In genomic region chr10:89644967-89645741, GRCh38 we compare ENCODE assay signal across 1 cellular context.
TF ChIP-seq lines count a peak whose summit lies in the region.

TSS of gene PANK1 (minus strand) at chr10:89645242. CDS start at chr10:89644891, 351 bp downstream.

TF ChIP-seq in HepG2, 621 proteins besides CTCF, POLR2A, EP300 and RAD21 (continued from another document and continues in another):
- TF ChIP-seq ZNF704 (CRISPR knock-in tag; IDR thresholded peaks at IDR 0.05; ENCODE audit: borderline replicate concordance), result 0 out of 2 replicates have a peak, but pooled peaks have one; percentile 19
- no peak for TF ChIP-seq PHF20 (CRISPR knock-in tag; IDR thresholded peaks at IDR 0.05)
- TF ChIP-seq ZNF33A (CRISPR knock-in tag; IDR thresholded peaks at IDR 0.05; ENCODE audit: borderline replicate concordance), result no peak
- peak; percentile 76 for TF ChIP-seq YY1 (IDR thresholded peaks at IDR 0.05; ENCODE audit: insufficient read depth, insufficient replicate concordance, low read depth, low read length)
- TF ChIP-seq ZNF414 (CRISPR knock-in tag; IDR thresholded peaks at IDR 0.05), result no peak
- no peak for TF ChIP-seq NFATC3 (CRISPR knock-in tag; IDR thresholded peaks at IDR 0.05)
- TF ChIP-seq PTBP1 (IDR thresholded peaks at IDR 0.05; ENCODE audit: low read depth, low read length, poor library complexity, severe bottlenecking), result no peak
- TF ChIP-seq ZNF607 (CRISPR knock-in tag; IDR thresholded peaks at IDR 0.05; ENCODE audit: borderline replicate concordance), result no peak
- no peak; the same call in 1 of the 2 replicates for TF ChIP-seq IKZF5 (CRISPR knock-in tag; IDR thresholded peaks at IDR 0.05)
- TF ChIP-seq TCF7L2 (IDR thresholded peaks at IDR 0.05; ENCODE audit: low read depth, low read length), result no peak
- no peak for TF ChIP-seq CEBPZ (IDR thresholded peaks at IDR 0.05; ENCODE audit: low read length)
- TF ChIP-seq ZNF710 (CRISPR knock-in tag; IDR thresholded peaks at IDR 0.05; ENCODE audit: borderline replicate concordance), result peak; percentile 59
- TF ChIP-seq TAF15 (IDR thresholded peaks at IDR 0.05; ENCODE audit: low read depth, low read length, poor library complexity, severe bottlenecking), result no peak
- TF ChIP-seq SNAPC5 (CRISPR knock-in tag; IDR thresholded peaks at IDR 0.05; ENCODE audit: borderline replicate concordance), result no peak
- TF ChIP-seq ZBTB33 (CRISPR knock-in tag; IDR thresholded peaks at IDR 0.05), result no peak
- TF ChIP-seq DZIP1 (CRISPR knock-in tag; IDR thresholded peaks at IDR 0.05), result no peak
- TF ChIP-seq KLF13 (CRISPR knock-in tag; IDR thresholded peaks at IDR 0.05), result no peak
- no peak for TF ChIP-seq MBD4 (IDR thresholded peaks at IDR 0.05; ENCODE audit: borderline replicate concordance, low read length)
- no peak; the same call in 1 of the 2 replicates for TF ChIP-seq YEATS4 (CRISPR knock-in tag; IDR thresholded peaks at IDR 0.05; ENCODE audit: borderline replicate concordance)
- 0 out of 2 replicates have a peak, but pooled peaks have one; percentile 22 for TF ChIP-seq TGIF2 (CRISPR knock-in tag; IDR thresholded peaks at IDR 0.05)
- no peak for TF ChIP-seq ZNF17 (CRISPR knock-in tag; IDR thresholded peaks at IDR 0.05)
- no peak for TF ChIP-seq RARA (CRISPR knock-in tag; IDR thresholded peaks at IDR 0.05)
- 0 out of 2 replicates have a peak, but pooled peaks have one; percentile 21 for TF ChIP-seq THRA (CRISPR knock-in tag; IDR thresholded peaks at IDR 0.05; ENCODE audit: borderline replicate concordance)
- no peak for TF ChIP-seq NFRKB (IDR thresholded peaks at IDR 0.05)
- TF ChIP-seq ZNF432 (CRISPR knock-in tag; IDR thresholded peaks at IDR 0.05; ENCODE audit: borderline replicate concordance), result no peak
- no peak for TF ChIP-seq ZNF570 (CRISPR knock-in tag; IDR thresholded peaks at IDR 0.05; ENCODE audit: borderline replicate concordance)
- TF ChIP-seq KAT8 (CRISPR knock-in tag; IDR thresholded peaks at IDR 0.05), result no peak
- no peak for TF ChIP-seq THAP9 (CRISPR knock-in tag; IDR thresholded peaks at IDR 0.05; ENCODE audit: borderline replicate concordance)
- no peak for TF ChIP-seq POGZ (CRISPR knock-in tag; IDR thresholded peaks at IDR 0.05)
- TF ChIP-seq ZBTB25 (CRISPR knock-in tag; IDR thresholded peaks at IDR 0.05), result no peak
- no peak for TF ChIP-seq CENPBD1 (CRISPR knock-in tag; IDR thresholded peaks at IDR 0.05; ENCODE audit: borderline replicate concordance, low read depth)
- peak; percentile 65; the same call in 1 of the 2 replicates for TF ChIP-seq HDAC1 (CRISPR knock-in tag; IDR thresholded peaks at IDR 0.05)
- no peak for TF ChIP-seq SCMH1 (CRISPR knock-in tag; IDR thresholded peaks at IDR 0.05; ENCODE audit: borderline replicate concordance)
- no peak for TF ChIP-seq ZBTB14 (CRISPR knock-in tag; IDR thresholded peaks at IDR 0.05)
